ENCODE assay signal across 15 cellular contexts in the genomic region with DNA sequence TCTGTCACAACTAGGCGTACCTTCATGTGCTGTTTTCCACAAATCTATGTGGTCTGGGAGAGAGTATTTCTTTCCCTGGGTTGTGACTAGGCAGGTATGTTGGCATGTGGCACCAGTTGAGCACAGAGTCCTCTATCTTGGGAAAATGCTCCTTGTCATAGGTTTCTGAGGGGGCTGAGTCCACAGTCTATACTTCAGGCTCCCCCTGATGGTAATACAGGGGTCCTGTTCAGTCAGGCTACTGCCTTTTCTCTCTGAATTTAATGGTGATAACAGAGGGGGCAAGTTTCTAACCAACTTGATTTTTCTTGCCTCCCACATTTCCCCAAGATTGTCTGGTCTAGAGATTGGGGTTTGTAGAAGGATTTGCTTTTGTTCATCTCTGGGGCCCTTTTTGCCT. TPM values are rescaled to one million over a fixed set of nuclear protein-coding genes. Genes with fewer than 3 reads are reported as not detected.
A peak's percentile ranks its signal among the peaks of the same experiment; 100 is the strongest.
DNase-seq lines count a peak whose midpoint lies in the region; ATAC-seq and TF ChIP-seq lines count a peak whose summit lies in the region.
"Had no signal": no experiment of that assay in that cellular context is flagged by ENCODE, and none has a peak within 500 bp of the region (broad histone marks: within the 10 kb centered on the region; RNA-seq: fewer than 3 reads in every experiment).

No MANE protein-coding gene starts in this region.

- no peak overlapping the region for H3K4me3 ChIP-seq in A673 (ENCODE audit: low read depth, low read length, poor library complexity, severe bottlenecking)
- H3K4me3 ChIP-seq: gastroesophageal sphincter, left lung, SJSA1 had no signal

- peaks cover 10% of the 10 kb centered on the region for H3K4me1 ChIP-seq in A673 (ENCODE audit: insufficient read depth, low read length, poor library complexity, severe bottlenecking)

- no TSS peak for BruUV-seq in A673 (replicated peaks; lab: Mats Ljungman, UMichigan)

- POLR2A ChIA-PET in A673 (lab: Charles Lee; ENCODE audit: low non-redundant PET): no interaction called here
- POLR2A ChIA-PET in WTC11 (lab: Charles Lee): no interaction called here

- no peak overlapping the region for H3K27ac ChIP-seq in A673 (ENCODE audit: low read depth, low read length, poor library complexity, severe bottlenecking)
- H3K27ac ChIP-seq: SJSA1, VCaP had no signal

- no peaks in the 10 kb centered on the region for H3K9me3 ChIP-seq in A673 (ENCODE audit: low read depth, low read length, poor library complexity, severe bottlenecking)
- H3K9me3 ChIP-seq: gastroesophageal sphincter, left lung, SJSA1 had no signal

- peaks cover 4% of the 10 kb centered on the region; the same call in 1 of the 2 replicates for H3K36me3 Mint-ChIP-seq in WTC11
- H3K36me3 Mint-ChIP-seq: stimulated activated effector memory CD8-positive, alpha-beta T cell treated with anti-CD3 and anti-CD28 coated beads, Interleukin-12 subunit alpha, Interleukin-12 subunit beta, amount 100 ng/mL, for 72 hours had no signal

- H3K4me1 Mint-ChIP-seq in WTC11: peaks cover 14% of the 10 kb centered on the region

- no peak for DNase-seq in A673 (ENCODE audit: low spot score)
- no peak for DNase-seq in WTC11 (ENCODE audit: low spot score)
- DNase-seq in left kidney (ENCODE audit: low read depth, low spot score): peak; percentile 43
- DNase-seq in amygdala (lab: John Stamatoyannopoulos, UW): no peak
- DNase-seq in NK-92 treated with Interleukin-12 subunit alpha and Interleukin-12 subunit beta, amount 100 ng/mL, for 24 hours (lab: John Stamatoyannopoulos, UW): no peak
- DNase-seq: activated CD8-positive, alpha-beta memory T cell treated with anti-CD3 and anti-CD28 coated beads, Interleukin-2, amount 50 U/mL, for 48 hours; left lung; stimulated activated CD4-positive, alpha-beta T cell treated with anti-CD3 and anti-CD28 coated beads, Interleukin-1b, Interleukin-23, amount 100 ng/mL, for 48 hours had no signal

- H3K27ac Mint-ChIP-seq in WTC11: no peak overlapping the region
- H3K27ac Mint-ChIP-seq: stimulated activated effector memory CD8-positive, alpha-beta T cell treated with anti-CD3 and anti-CD28 coated beads, Interleukin-12 subunit alpha, Interleukin-12 subunit beta, amount 100 ng/mL, for 72 hours had no signal

- ATAC-seq in GM18519 (IDR thresholded peaks at IDR 0.05; ENCODE audit: low FRiP score, unreplicated experiment): peak; percentile 14
- peak; percentile 81 for ATAC-seq in WTC11
- no peak for ATAC-seq in HG03039 (IDR thresholded peaks at IDR 0.05; ENCODE audit: unreplicated experiment)
- no peak for ATAC-seq in GM21825 (IDR thresholded peaks at IDR 0.05; ENCODE audit: unreplicated experiment)
- ATAC-seq: gastroesophageal sphincter; left lung; stimulated activated effector memory CD8-positive, alpha-beta T cell treated with anti-CD3 and anti-CD28 coated beads, Interleukin-12 subunit alpha, Interleukin-12 subunit beta, amount 100 ng/mL, for 72 hours had no signal

- H3K36me3 ChIP-seq in A673 (ENCODE audit: insufficient read depth, low read length, poor library complexity, severe bottlenecking): peaks cover 3% of the 10 kb centered on the region
- H3K36me3 ChIP-seq: left lung had no signal

- no peaks in the 10 kb centered on the region for H3K9me3 Mint-ChIP-seq in WTC11
- H3K9me3 Mint-ChIP-seq: stimulated activated effector memory CD8-positive, alpha-beta T cell treated with anti-CD3 and anti-CD28 coated beads, Interleukin-12 subunit alpha, Interleukin-12 subunit beta, amount 100 ng/mL, for 72 hours had no signal

- CTCF ChIA-PET in A673 (lab: Charles Lee) (no interaction called here), WTC11 (lab: Charles Lee) (interaction anchor here (1.0 kb wide), 1 partner anchor 303 kb away, joined by 3 read pairs; no protein-coding TSS in a partner anchor)

- intact Hi-C loops in A673 (cut with micrococcal nuclease; ENCODE audit: unreplicated experiment): no loop called here

- H3K27me3 ChIP-seq in A673 (replicated peaks; ENCODE audit: insufficient read depth, low read depth, low read length, poor library complexity): no peaks in the 10 kb centered on the region
- H3K27me3 ChIP-seq: gastroesophageal sphincter, left lung, SJSA1 had no signal

- TF ChIP-seq CTCF in A673 (conservative IDR thresholded peaks at IDR 0.05; ENCODE audit: low read depth, low read length) (0 out of 2 replicates have a peak, but pooled peaks have one; percentile 23), WTC11 (IDR thresholded peaks at IDR 0.05) (no peak)

- H3K27me3 Mint-ChIP-seq in WTC11 (ENCODE audit: low read depth): no peaks in the 10 kb centered on the region

- H3K4me3 Mint-ChIP-seq in WTC11: no peak overlapping the region
- H3K4me3 Mint-ChIP-seq: stimulated activated effector memory CD8-positive, alpha-beta T cell treated with anti-CD3 and anti-CD28 coated beads, Interleukin-12 subunit alpha, Interleukin-12 subunit beta, amount 100 ng/mL, for 72 hours had no signal

TF ChIP-seq in WTC11, 78 proteins besides CTCF, POLR2A, EP300 and RAD21:
- TF ChIP-seq, protein P1, sequence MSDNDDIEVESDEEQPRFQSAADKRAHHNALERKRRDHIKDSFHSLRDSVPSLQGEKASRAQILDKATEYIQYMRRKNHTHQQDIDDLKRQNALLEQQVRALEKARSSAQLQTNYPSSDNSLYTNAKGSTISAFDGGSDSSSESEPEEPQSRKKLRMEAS (CRISPR knock-in tag; IDR thresholded peaks at IDR 0.05): no peak
- TF ChIP-seq ZNF263 (CRISPR knock-in tag; IDR thresholded peaks at IDR 0.05; ENCODE audit: low read depth) (no peak), MYBL2 (CRISPR knock-in tag; IDR thresholded peaks at IDR 0.05) (no peak), ZNF219 (CRISPR knock-in tag; IDR thresholded peaks at IDR 0.05; ENCODE audit: borderline replicate concordance) (no peak)
- TF ChIP-seq, protein P2, sequence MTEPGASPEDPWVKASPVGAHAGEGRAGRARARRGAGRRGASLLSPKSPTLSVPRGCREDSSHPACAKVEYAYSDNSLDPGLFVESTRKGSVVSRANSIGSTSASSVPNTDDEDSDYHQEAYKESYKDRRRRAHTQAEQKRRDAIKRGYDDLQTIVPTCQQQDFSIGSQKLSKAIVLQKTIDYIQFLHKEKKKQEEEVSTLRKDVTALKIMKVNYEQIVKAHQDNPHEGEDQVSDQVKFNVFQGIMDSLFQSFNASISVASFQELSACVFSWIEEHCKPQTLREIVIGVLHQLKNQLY (CRISPR knock-in tag; IDR thresholded peaks at IDR 0.05): no peak
- TF ChIP-seq, protein P3, sequence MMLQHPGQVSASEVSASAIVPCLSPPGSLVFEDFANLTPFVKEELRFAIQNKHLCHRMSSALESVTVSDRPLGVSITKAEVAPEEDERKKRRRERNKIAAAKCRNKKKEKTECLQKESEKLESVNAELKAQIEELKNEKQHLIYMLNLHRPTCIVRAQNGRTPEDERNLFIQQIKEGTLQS (CRISPR knock-in tag; conservative IDR thresholded peaks at IDR 0.05): no peak

RNA-seq across cellular contexts. Expression of a gene that starts 35.8 kb away (rescaled TPM):
- total RNA-seq in A673 (2021) (19.4 and 20.0 TPM in 2 replicates), WTC11 (2021) (13.3 to 15.8 TPM (median 13.9 TPM) in 3 replicates)

Comparison
In these comparisons a context has a peak if more than half of its experiments do, and no peak if none do; other contexts are left out.
1. ATAC-seq: peak in GM18519 (single experiment) and WTC11 (single experiment); none in HG03039 (single experiment) and GM21825 (single experiment).